ENCODE assay signal across 20 cellular contexts in the genomic region with DNA sequence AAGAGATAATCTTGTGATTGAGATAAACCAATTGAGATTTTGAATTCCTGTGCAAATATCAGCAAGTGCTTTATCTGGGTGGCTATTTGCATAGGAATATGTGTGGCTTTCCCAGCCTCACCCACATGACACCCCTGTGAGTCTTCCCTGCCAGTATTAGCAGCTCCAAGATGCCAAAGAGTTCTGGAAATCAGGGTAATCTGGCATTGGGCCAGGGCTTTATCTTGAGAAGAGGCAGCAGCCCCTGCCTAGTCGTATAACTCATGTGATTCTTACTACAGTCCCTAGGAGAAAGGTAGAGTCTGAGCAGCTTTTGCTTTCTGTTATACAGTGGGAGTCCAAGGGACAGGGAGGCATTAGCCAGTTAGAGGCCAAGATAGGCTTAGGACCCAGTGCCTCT.
"Had no signal": no experiment of that assay in that cellular context is flagged by ENCODE, and none has a peak within 500 bp of the region (broad histone marks: within the 10 kb centered on the region; RNA-seq: fewer than 3 reads in every experiment).

No MANE protein-coding gene starts in this region.

- H3K9me3 Mint-ChIP-seq: immature natural killer cell; natural killer cell treated with Interleukin-12 subunit alpha and Interleukin-12 subunit beta and Interleukin-15 and Interleukin-18, amount 100 ng/mL, for 72 hours; neural progenitor cell had no signal

- ATAC-seq: esophagus mucosa; gastroesophageal sphincter; natural killer cell treated with Interleukin-12 subunit alpha and Interleukin-12 subunit beta and Interleukin-15 and Interleukin-18, amount 100 ng/mL, for 72 hours had no signal

- H3K4me3 Mint-ChIP-seq: immature natural killer cell; natural killer cell treated with Interleukin-12 subunit alpha and Interleukin-12 subunit beta and Interleukin-15 and Interleukin-18, amount 100 ng/mL, for 72 hours; neural progenitor cell had no signal

- H3K27ac Mint-ChIP-seq: immature natural killer cell; natural killer cell treated with Interleukin-12 subunit alpha and Interleukin-12 subunit beta and Interleukin-15 and Interleukin-18, amount 100 ng/mL, for 72 hours; neural progenitor cell had no signal

- H3K36me3 Mint-ChIP-seq: immature natural killer cell; natural killer cell treated with Interleukin-12 subunit alpha and Interleukin-12 subunit beta and Interleukin-15 and Interleukin-18, amount 100 ng/mL, for 72 hours had no signal

- DNase-seq: colonic mucosa; dermis blood vessel endothelial cell; effector CD4-positive, alpha-beta T cell; foreskin fibroblast; glutamatergic neuron; immature natural killer cell; left ventricle myocardium superior; mesenchymal stem cell; midbrain; nucleus accumbens; retina; sigmoid colon; stimulated activated CD4-positive, alpha-beta T cell treated with anti-CD3 and anti-CD28 coated beads, Interleukin-12 subunit alpha, Interleukin-12 subunit beta, amount 100 ng/mL, for 4 hours; stimulated activated naive CD4-positive, alpha-beta T cell; stomach; trophoblast cell had no signal

- H3K4me1 Mint-ChIP-seq: immature natural killer cell had no signal
